In genomic region chr10:10967502-10967901, GRCh38 we compare ENCODE assay signal across 24 cellular contexts. TPM values are rescaled to one million over a fixed set of nuclear protein-coding genes. Genes with fewer than 3 reads are reported as not detected.
"Had no signal": no experiment of that assay in that cellular context is flagged by ENCODE, and none has a peak within 500 bp of the region (broad histone marks: within the 10 kb centered on the region; RNA-seq: fewer than 3 reads in every experiment).

No MANE protein-coding gene starts in this region.

- H3K4me1 ChIP-seq: SJSA1 had no signal

- H3K4me2 ChIP-seq: PC-9, SK-N-SH had no signal

- H3K4me3 ChIP-seq: K562, PC-9, SJSA1 had no signal

- H3K9me3 ChIP-seq: SJSA1, SK-N-SH had no signal

- H3K27me3 ChIP-seq: brain microvascular endothelial cell, SJSA1 had no signal

- ATAC-seq: activated CD4-positive, alpha-beta T cell treated with anti-CD3 and anti-CD28 coated beads for 36 hours; activated naive CD8-positive, alpha-beta T cell treated with anti-CD3 and anti-CD28 coated beads, Interleukin-2, amount 50 U/mL, for 24 hours; K562 had no signal

- H2AFZ ChIP-seq: PC-9 had no signal

- H3K27ac ChIP-seq: brain microvascular endothelial cell, PC-9, RWPE1, SJSA1 had no signal

- H3K9ac ChIP-seq: SK-N-SH had no signal

- H3K36me3 ChIP-seq: brain microvascular endothelial cell, SJSA1 had no signal

- DNase-seq: activated CD4-positive, alpha-beta memory T cell treated with anti-CD3 and anti-CD28 coated beads for 36 hours; activated CD4-positive, alpha-beta T cell treated with anti-CD3 and anti-CD28 coated beads for 36 hours; activated CD4-positive, alpha-beta T cell treated with anti-CD3 and anti-CD28 coated beads, Interleukin-2, amount 10 ng/mL, durations not matched to agents 7 days and 5 days; activated CD8-positive, alpha-beta memory T cell treated with anti-CD3 and anti-CD28 coated beads, Interleukin-2, amount 50 U/mL, for 48 hours; activated effector memory CD4-positive, alpha-beta T cell treated with Interleukin-2 at 50 U/mL for 16 hours; activated naive CD4-positive, alpha-beta T cell treated with anti-CD3 and anti-CD28 coated beads, Interleukin-2, amount 10 ng/mL, durations not matched to agents 7 days and 5 days; activated naive CD8-positive, alpha-beta T cell treated with anti-CD3 and anti-CD28 coated beads, Interleukin-2, amount 50 U/mL, for 24 hours; activated T-cell treated with anti-CD3 and anti-CD28 coated beads, Interleukin-2, amount 50 U/mL, for 48 hours; anterior cingulate cortex; brain microvascular endothelial cell; NCI-H1092 treated with DMSO at 0.1 percent for 48 hours; NCI-H1417; NCI-H187; NCI-H2029 treated with DMSO at 0.1 percent for 48 hours; NCI-H2107; NCI-H2171; NCI-H510A; NCI-H748 treated with DMSO at 0.1 percent for 48 hours; NK-92 treated with Interleukin-12 subunit alpha and Interleukin-12 subunit beta, amount 100 ng/mL, for 24 hours; PC-9; SK-N-SH had no signal

RNA-seq across cellular contexts. Expression of gene CELF2, which starts 50.2 kb away (rescaled TPM):
- total RNA-seq: PC-9, SJSA1 had no signal
